ENCODE assay signal across 10 cellular contexts in genomic region chr1:180633092-180634045, GRCh38. TPM values are rescaled to one million over a fixed set of nuclear protein-coding genes. Genes with fewer than 3 reads are reported as not detected.
DNase-seq lines count a peak whose midpoint lies in the region; ATAC-seq and TF ChIP-seq lines count a peak whose summit lies in the region.
"Had no signal": no experiment of that assay in that cellular context is flagged by ENCODE, and none has a peak within 500 bp of the region (broad histone marks: within the 10 kb centered on the region; RNA-seq: fewer than 3 reads in every experiment).

No MANE protein-coding gene starts in this region.

- no peaks in the 10 kb centered on the region for H3K27me3 Mint-ChIP-seq in activated CD8-positive, alpha-beta T cell treated with anti-CD3 and anti-CD28 coated beads for 36 hours

- no peak for ATAC-seq in HCT116
- no peak for ATAC-seq in left lung
- ATAC-seq in activated CD8-positive, alpha-beta T cell treated with anti-CD3 and anti-CD28 coated beads for 36 hours = no peak
- ATAC-seq in GM18502 (IDR thresholded peaks at IDR 0.05; ENCODE audit: poor library complexity, unreplicated experiment) = no peak

- TF ChIP-seq POLR2A in HCT116 (IDR thresholded peaks at IDR 0.05; ENCODE audit: borderline replicate concordance, extremely low read depth, insufficient read depth, insufficient read length) = no peak

- no peak overlapping the region for H3K27ac Mint-ChIP-seq in activated CD8-positive, alpha-beta T cell treated with anti-CD3 and anti-CD28 coated beads for 36 hours
- H3K27ac Mint-ChIP-seq: brain had no signal

- POLR2A ChIA-PET in HCT116 (lab: Charles Lee) = no interaction called here
- POLR2A ChIA-PET in activated CD8-positive, alpha-beta T cell treated with anti-CD3 and anti-CD28 coated beads for 36 hours (lab: Charles Lee) = interaction anchor here (1.5 kb wide), 1 partner anchor 36 kb away, joined by 4 read pairs; no protein-coding TSS in a partner anchor

- H3K9me3 Mint-ChIP-seq in activated CD8-positive, alpha-beta T cell treated with anti-CD3 and anti-CD28 coated beads for 36 hours = no peaks in the 10 kb centered on the region
- H3K9me3 Mint-ChIP-seq: brain had no signal

- no peak for TF ChIP-seq RAD21 in HCT116 (IDR thresholded peaks at IDR 0.05; ENCODE audit: low read depth)

- peak; percentile 73 for DNase-seq in AG10803 (ENCODE audit: low read depth)
- DNase-seq in HCT116 (ENCODE audit: low read depth, low spot score) = no peak
- no peak for DNase-seq in left lung
- no peak for DNase-seq in amniotic stem cell (lab: John Stamatoyannopoulos, UW)
- DNase-seq in activated CD8-positive, alpha-beta T cell treated with anti-CD3 and anti-CD28 coated beads for 36 hours = no peak
- DNase-seq in activated CD8-positive, alpha-beta memory T cell treated with anti-CD3 and anti-CD28 coated beads for 24 hours = no peak
- DNase-seq: stimulated activated CD4-positive, alpha-beta T cell treated with anti-CD3 and anti-CD28 coated beads, Interleukin-12 subunit alpha, Interleukin-12 subunit beta, amount 100 ng/mL, for 4 hours had no signal

- no peaks in the 10 kb centered on the region for H3K36me3 Mint-ChIP-seq in activated CD8-positive, alpha-beta T cell treated with anti-CD3 and anti-CD28 coated beads for 36 hours (ENCODE audit: low read depth)
- H3K36me3 Mint-ChIP-seq: brain had no signal

- H3K27me3 ChIP-seq in HCT116 (ENCODE audit: insufficient read depth, low read length) = no peaks in the 10 kb centered on the region
- no peaks in the 10 kb centered on the region for H3K27me3 ChIP-seq in left lung

- H3K27ac ChIP-seq in HCT116 (ENCODE audit: low read depth, low read length) (no peak overlapping the region), left lung (peak overlapping the region in 1 of 2 donors; percentile 91)

- peak overlapping the region; percentile 81 for H3K4me2 ChIP-seq in HCT116 (ENCODE audit: low read length)

- H3K9me3 ChIP-seq in HCT116 (ENCODE audit: control insufficient read depth in 1 of 2, insufficient read depth in 1 of 2, low read depth in 1 of 2, low read length in 2 of 2) (no peaks in the 10 kb centered on the region), left lung (no peaks in the 10 kb centered on the region)

- peaks cover 12% of the 10 kb centered on the region for H3K4me1 Mint-ChIP-seq in activated CD8-positive, alpha-beta T cell treated with anti-CD3 and anti-CD28 coated beads for 36 hours (ENCODE audit: low read depth)

- CTCF ChIA-PET in HCT116 (lab: Charles Lee) = no interaction called here
- CTCF ChIA-PET in activated CD8-positive, alpha-beta T cell treated with anti-CD3 and anti-CD28 coated beads for 36 hours (lab: Charles Lee) = interaction anchor here (2.5 to 2.7 kb wide), 2 partner anchors 14 to 230 kb away, joined by 11 to 13 read pairs; no protein-coding TSS in a partner anchor

- H2AFZ ChIP-seq in HCT116 (ENCODE audit: low read depth, low read length, poor library complexity, severe bottlenecking) = no peak overlapping the region

- H3K36me3 ChIP-seq in HCT116 (ENCODE audit: control insufficient read depth in 1 of 2, insufficient read depth in 2 of 2, low read length in 2 of 2) (no peaks in the 10 kb centered on the region), left lung (no peaks in the 10 kb centered on the region)

- RAD21 ChIA-PET in HCT116 (lab: Charles Lee; ENCODE audit: low non-redundant PET in 1 of 2, low total read pairs in 2 of 2, uncharacterized antibody in 2 of 2, unreplicated experiment in 2 of 2) = no interaction called here

- H3K79me2 ChIP-seq in HCT116 (ENCODE audit: insufficient read depth, low read length) = peaks cover 40% of the 10 kb centered on the region

- H3K4me1 ChIP-seq in HCT116 (ENCODE audit: control insufficient read depth in 1 of 2, insufficient read depth in 2 of 2, low read length in 2 of 2) (peaks cover 10 to 17% of the 10 kb centered on the region in 2 experiments; a peak in 3 of 4 replicates), left lung (peaks cover 16 to 29% of the 10 kb centered on the region in 2 donors)

- no peak overlapping the region for H3K4me3 Mint-ChIP-seq in activated CD8-positive, alpha-beta T cell treated with anti-CD3 and anti-CD28 coated beads for 36 hours
- H3K4me3 Mint-ChIP-seq: brain had no signal

- H3K4me3 ChIP-seq in AG10803 (ENCODE audit: low read length) = peak overlapping the region; percentile 92
- peak overlapping the region; percentile 67 to 74 for H3K4me3 ChIP-seq in HCT116 (replicated peaks in 1 of 2; ENCODE audit: low read depth in 1 of 2, low read length in 2 of 2)
- H3K4me3 ChIP-seq in WI38 (ENCODE audit: low read depth, low read length) = peak overlapping the region; percentile 59
- peak overlapping the region; percentile 86 to 93 for H3K4me3 ChIP-seq in left lung

- intact Hi-C loops in HCT116 (cut with micrococcal nuclease) (loop anchor here (5.0 to 10.0 kb wide), 3 partner anchors 101 to 531 kb away; no protein-coding TSS in a partner anchor), left lung (cut with DNase I) (loop anchor here in 1 of 2 donors (10.0 kb wide), 1 partner anchor 231 kb away; no protein-coding TSS in a partner anchor)
- intact Hi-C loops in activated CD8-positive, alpha-beta T cell treated with anti-CD3 and anti-CD28 coated beads for 36 hours (cut with micrococcal nuclease) = loop anchor here (10.0 kb wide), 1 partner anchor 119 kb away; no protein-coding TSS in a partner anchor

- no peaks in the 10 kb centered on the region for H3K9me2 ChIP-seq in HCT116 (ENCODE audit: insufficient read depth)

- BruUV-seq in HCT116 (replicated peaks; lab: Mats Ljungman, UMichigan) = TSS peak; percentile 39

- H4K20me1 ChIP-seq in HCT116 (ENCODE audit: insufficient read depth) = no peaks in the 10 kb centered on the region

- no peak overlapping the region for H3K9ac ChIP-seq in HCT116 (ENCODE audit: low read length)

- no peak for TF ChIP-seq CTCF in AG10803 (conservative IDR thresholded peaks at IDR 0.05; ENCODE audit: low read length)
- TF ChIP-seq CTCF in HCT116 (IDR thresholded peaks at IDR 0.05 in 2 of 3, conservative IDR thresholded peaks at IDR 0.05 in 1 of 3; ENCODE audit: borderline replicate concordance in 1 of 3, insufficient read depth in 1 of 3, low read depth in 2 of 3, low read length in 2 of 3) = no peak
- TF ChIP-seq CTCF in WI38 (IDR thresholded peaks at IDR 0.05; ENCODE audit: low read depth, low read length) = no peak
- no peak for TF ChIP-seq CTCF in left lung (IDR thresholded peaks at IDR 0.05)
- TF ChIP-seq CTCF in activated CD8-positive, alpha-beta T cell treated with anti-CD3 and anti-CD28 coated beads for 36 hours (IDR thresholded peaks at IDR 0.05) = no peak

TF ChIP-seq in HCT116, 20 proteins besides CTCF, POLR2A, EP300 and RAD21:
- TF ChIP-seq YY1 (IDR thresholded peaks at IDR 0.05; ENCODE audit: extremely low read depth, insufficient replicate concordance, low read depth, low read length) (no peak), SP1 (IDR thresholded peaks at IDR 0.05; ENCODE audit: low read depth) (no peak), SRF (IDR thresholded peaks at IDR 0.05; ENCODE audit: low read depth) (no peak), MAX (IDR thresholded peaks at IDR 0.05) (no peak), ZNF274 (IDR thresholded peaks at IDR 0.05; ENCODE audit: low read depth, low read length) (no peak), ELF1 (IDR thresholded peaks at IDR 0.05; ENCODE audit: borderline replicate concordance, low read depth) (no peak), ZFX (IDR thresholded peaks at IDR 0.05) (no peak), JUND (IDR thresholded peaks at IDR 0.05) (no peak), EGR1 (IDR thresholded peaks at IDR 0.05; ENCODE audit: low read depth) (no peak), EZH2 (IDR thresholded peaks at IDR 0.05) (no peak), POLR2AphosphoS5 (IDR thresholded peaks at IDR 0.05; ENCODE audit: low read depth, low read length) (no peak), REST (IDR thresholded peaks at IDR 0.05; ENCODE audit: low read depth) (no peak), SIN3A (IDR thresholded peaks at IDR 0.05; ENCODE audit: low read depth) (no peak)

RNA-seq across cellular contexts. Expression of gene XPR1, which starts 1.5 kb away (rescaled TPM):
- total RNA-seq in HCT116 (2021; ENCODE audit: unreplicated experiment) (19.9 TPM), left lung (10 to 100 TPM; 33.3 to 34.2 TPM)
- 6.9 and 9.3 TPM in 2 replicates for polyA plus RNA-seq in HCT116 (2012)
- total RNA-seq in activated CD8-positive, alpha-beta T cell treated with anti-CD3 and anti-CD28 coated beads for 36 hours = 10 to 100 TPM; 12.8 to 14.4 TPM
